In genomic region chr3:11592460-11593298, GRCh38 we compare ENCODE assay signal across 9 cellular contexts. TPM values are rescaled to one million over a fixed set of nuclear protein-coding genes. Genes with fewer than 3 reads are reported as not detected.
A peak's percentile ranks its signal among the peaks of the same experiment; 100 is the strongest.
DNase-seq lines count a peak whose midpoint lies in the region; ATAC-seq lines count a peak whose summit lies in the region.
"Had no signal": no experiment of that assay in that cellular context is flagged by ENCODE, and none has a peak within 500 bp of the region (broad histone marks: within the 10 kb centered on the region; RNA-seq: fewer than 3 reads in every experiment).

No MANE protein-coding gene starts in this region.

- H3K4me2 ChIP-seq in BLaER1 treated with 17β-estradiol and CSF1 and Interleukin-3, amounts not matched to agents 10 nM and 100 nM, result peak overlapping the region in 10 of 11 experiments; percentile 6 to 64 (median 46); a peak in 16 of 22 replicates

- no peak for DNase-seq in adipocyte (ENCODE audit: low read depth)
- DNase-seq in right cardiac atrium, result peak in 1 of 3 donors; percentile 61
- DNase-seq in pons (ENCODE audit: low spot score), result peak; percentile 67
- DNase-seq in NCI-H69 (lab: John Stamatoyannopoulos, UW), result no peak
- no peak for DNase-seq in stimulated activated CD4-positive, alpha-beta T cell treated with anti-CD3 and anti-CD28 coated beads, Interleukin-1b, Interleukin-23, amount 100 ng/mL, for 48 hours
- DNase-seq: activated naive CD8-positive, alpha-beta T cell treated with anti-CD3 and anti-CD28 coated beads, Interleukin-2, amount 50 U/mL, for 24 hours had no signal

- no peak overlapping the region for H3K4me3 ChIP-seq in BLaER1 treated with 17β-estradiol and CSF1 and Interleukin-3, amounts not matched to agents 10 nM and 100 nM
- H3K4me3 ChIP-seq in adipocyte (ENCODE audit: low read length) (no peak overlapping the region), right cardiac atrium (ENCODE audit: low read length) (no peak overlapping the region)

- peak overlapping the region in 2 of 11 experiments; percentile 18 to 25; a peak in 1 of 22 replicates for H3K9ac ChIP-seq in BLaER1 treated with 17β-estradiol and CSF1 and Interleukin-3, amounts not matched to agents 10 nM and 100 nM
- peak overlapping the region; percentile 71 for H3K9ac ChIP-seq in adipocyte (ENCODE audit: low read length)

- 30% methylated on average over 14 of the region's 14 CpGs for WGBS in right cardiac atrium

- no peaks in the 10 kb centered on the region for H3K27me3 ChIP-seq in BLaER1 treated with 17β-estradiol and CSF1 and Interleukin-3, amounts not matched to agents 10 nM and 100 nM
- H3K27me3 ChIP-seq in adipocyte (replicated peaks; ENCODE audit: control insufficient read depth, insufficient read depth, low read length), result no peaks in the 10 kb centered on the region
- H3K27me3 ChIP-seq in right cardiac atrium (ENCODE audit: control insufficient read depth, insufficient read depth), result no peaks in the 10 kb centered on the region

- peaks cover 47 to 95% (median 90%) of the 10 kb centered on the region in 11 experiments for H3K36me3 ChIP-seq in BLaER1 treated with 17β-estradiol and CSF1 and Interleukin-3, amounts not matched to agents 10 nM and 100 nM
- H3K36me3 ChIP-seq in adipocyte (ENCODE audit: control insufficient read depth, insufficient read depth, low read length, severe bottlenecking), result peaks cover 4% of the 10 kb centered on the region

- H3K4me1 ChIP-seq in BLaER1 treated with 17β-estradiol and CSF1 and Interleukin-3, amounts not matched to agents 10 nM and 100 nM, result peaks cover 30 to 64% (median 47%) of the 10 kb centered on the region in 10 experiments
- peaks cover 48% of the 10 kb centered on the region for H3K4me1 ChIP-seq in adipocyte (ENCODE audit: control insufficient read depth, insufficient read depth, low read length)
- H3K4me1 ChIP-seq in right cardiac atrium (ENCODE audit: control insufficient read depth, insufficient read depth, low read length), result peaks cover 46% of the 10 kb centered on the region

- intact Hi-C loops in right cardiac atrium (cut with DNase I), result loop anchor here in 1 of 4 donors (5.0 kb wide), 1 partner anchor 50 kb away; the partner anchor contains the start of gene VGLL4

- peaks cover 17 to 20% (median 19%) of the 10 kb centered on the region in 11 experiments for H3K9me3 ChIP-seq in BLaER1 treated with 17β-estradiol and CSF1 and Interleukin-3, amounts not matched to agents 10 nM and 100 nM (replicated peaks in 1 of 11)
- no peaks in the 10 kb centered on the region for H3K9me3 ChIP-seq in adipocyte (ENCODE audit: control insufficient read depth, low read length)
- no peaks in the 10 kb centered on the region for H3K9me3 ChIP-seq in right cardiac atrium (ENCODE audit: control insufficient read depth, low read length)

- peak; percentile 7 to 20 for ATAC-seq in right cardiac atrium
- ATAC-seq in GM19351 (IDR thresholded peaks at IDR 0.05; ENCODE audit: unreplicated experiment), result no peak
- ATAC-seq in HG03565 (IDR thresholded peaks at IDR 0.05; ENCODE audit: unreplicated experiment), result no peak
- ATAC-seq: activated naive CD8-positive, alpha-beta T cell treated with anti-CD3 and anti-CD28 coated beads, Interleukin-2, amount 50 U/mL, for 24 hours had no signal

- peaks cover 86 to 96% (median 92%) of the 10 kb centered on the region in 11 experiments for H4K20me1 ChIP-seq in BLaER1 treated with 17β-estradiol and CSF1 and Interleukin-3, amounts not matched to agents 10 nM and 100 nM

- peak overlapping the region in 2 of 11 experiments; percentile 8 to 38; a peak in 3 of 22 replicates for H3K27ac ChIP-seq in BLaER1 treated with 17β-estradiol and CSF1 and Interleukin-3, amounts not matched to agents 10 nM and 100 nM
- peak overlapping the region; percentile 87 for H3K27ac ChIP-seq in right cardiac atrium (ENCODE audit: low read length)

RNA-seq across cellular contexts. Expression of gene VGLL4, which starts 51.0 kb away (rescaled TPM):
- 10 to 100 TPM; 51.8 to 66.9 (median 59.1) TPM for total RNA-seq in right cardiac atrium
- polyA plus RNA-seq in right cardiac atrium, result 40.9 TPM

Comparison
In these comparisons a context has a peak if more than half of its experiments do, and no peak if none do; other contexts are left out.
1. ATAC-seq: peak in right cardiac atrium (2 of 2); none in GM19351 (single experiment) and HG03565 (single experiment).